Comparison of ENCODE assay signal across 1 cellular context in the genomic region with DNA sequence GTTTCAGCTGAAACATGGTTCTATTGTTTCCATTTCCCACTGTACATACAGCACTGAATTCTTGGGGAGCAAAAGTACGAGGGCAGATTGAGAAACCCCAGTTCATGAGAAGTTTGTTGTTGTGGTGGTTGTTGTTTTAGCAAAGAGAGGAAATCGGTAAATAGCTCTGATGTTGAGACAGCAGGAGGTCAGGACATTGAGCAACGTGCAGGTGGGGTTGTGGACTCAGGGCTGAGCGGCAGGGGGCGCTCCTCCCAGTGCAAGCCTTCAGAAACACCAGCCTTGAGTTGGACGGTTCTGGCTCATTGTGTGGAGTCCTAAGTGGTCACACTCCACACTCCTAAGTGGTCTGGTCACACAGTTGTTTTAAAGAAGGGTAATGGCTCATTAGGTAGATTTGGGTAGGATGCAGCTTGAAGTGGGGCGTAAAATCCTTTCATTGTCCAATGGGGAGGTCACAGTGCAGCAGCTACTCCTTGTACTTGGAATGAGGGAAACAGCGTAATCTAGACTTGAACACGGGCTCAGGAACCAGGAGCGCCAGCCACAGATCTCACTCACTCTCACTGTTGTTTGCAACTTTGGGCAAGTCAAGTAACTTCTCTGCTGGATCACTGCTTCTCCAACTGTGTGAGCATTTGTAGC.
TF ChIP-seq lines count a peak whose summit lies in the region.

No MANE protein-coding gene starts in this region.

TF ChIP-seq in HepG2, 621 proteins besides CTCF, POLR2A, EP300 and RAD21 (continued from another document):
- TF ChIP-seq ZNF687 (CRISPR knock-in tag; IDR thresholded peaks at IDR 0.05) = no peak
- no peak for TF ChIP-seq ERF (CRISPR knock-in tag; IDR thresholded peaks at IDR 0.05)
- TF ChIP-seq, protein P1, sequence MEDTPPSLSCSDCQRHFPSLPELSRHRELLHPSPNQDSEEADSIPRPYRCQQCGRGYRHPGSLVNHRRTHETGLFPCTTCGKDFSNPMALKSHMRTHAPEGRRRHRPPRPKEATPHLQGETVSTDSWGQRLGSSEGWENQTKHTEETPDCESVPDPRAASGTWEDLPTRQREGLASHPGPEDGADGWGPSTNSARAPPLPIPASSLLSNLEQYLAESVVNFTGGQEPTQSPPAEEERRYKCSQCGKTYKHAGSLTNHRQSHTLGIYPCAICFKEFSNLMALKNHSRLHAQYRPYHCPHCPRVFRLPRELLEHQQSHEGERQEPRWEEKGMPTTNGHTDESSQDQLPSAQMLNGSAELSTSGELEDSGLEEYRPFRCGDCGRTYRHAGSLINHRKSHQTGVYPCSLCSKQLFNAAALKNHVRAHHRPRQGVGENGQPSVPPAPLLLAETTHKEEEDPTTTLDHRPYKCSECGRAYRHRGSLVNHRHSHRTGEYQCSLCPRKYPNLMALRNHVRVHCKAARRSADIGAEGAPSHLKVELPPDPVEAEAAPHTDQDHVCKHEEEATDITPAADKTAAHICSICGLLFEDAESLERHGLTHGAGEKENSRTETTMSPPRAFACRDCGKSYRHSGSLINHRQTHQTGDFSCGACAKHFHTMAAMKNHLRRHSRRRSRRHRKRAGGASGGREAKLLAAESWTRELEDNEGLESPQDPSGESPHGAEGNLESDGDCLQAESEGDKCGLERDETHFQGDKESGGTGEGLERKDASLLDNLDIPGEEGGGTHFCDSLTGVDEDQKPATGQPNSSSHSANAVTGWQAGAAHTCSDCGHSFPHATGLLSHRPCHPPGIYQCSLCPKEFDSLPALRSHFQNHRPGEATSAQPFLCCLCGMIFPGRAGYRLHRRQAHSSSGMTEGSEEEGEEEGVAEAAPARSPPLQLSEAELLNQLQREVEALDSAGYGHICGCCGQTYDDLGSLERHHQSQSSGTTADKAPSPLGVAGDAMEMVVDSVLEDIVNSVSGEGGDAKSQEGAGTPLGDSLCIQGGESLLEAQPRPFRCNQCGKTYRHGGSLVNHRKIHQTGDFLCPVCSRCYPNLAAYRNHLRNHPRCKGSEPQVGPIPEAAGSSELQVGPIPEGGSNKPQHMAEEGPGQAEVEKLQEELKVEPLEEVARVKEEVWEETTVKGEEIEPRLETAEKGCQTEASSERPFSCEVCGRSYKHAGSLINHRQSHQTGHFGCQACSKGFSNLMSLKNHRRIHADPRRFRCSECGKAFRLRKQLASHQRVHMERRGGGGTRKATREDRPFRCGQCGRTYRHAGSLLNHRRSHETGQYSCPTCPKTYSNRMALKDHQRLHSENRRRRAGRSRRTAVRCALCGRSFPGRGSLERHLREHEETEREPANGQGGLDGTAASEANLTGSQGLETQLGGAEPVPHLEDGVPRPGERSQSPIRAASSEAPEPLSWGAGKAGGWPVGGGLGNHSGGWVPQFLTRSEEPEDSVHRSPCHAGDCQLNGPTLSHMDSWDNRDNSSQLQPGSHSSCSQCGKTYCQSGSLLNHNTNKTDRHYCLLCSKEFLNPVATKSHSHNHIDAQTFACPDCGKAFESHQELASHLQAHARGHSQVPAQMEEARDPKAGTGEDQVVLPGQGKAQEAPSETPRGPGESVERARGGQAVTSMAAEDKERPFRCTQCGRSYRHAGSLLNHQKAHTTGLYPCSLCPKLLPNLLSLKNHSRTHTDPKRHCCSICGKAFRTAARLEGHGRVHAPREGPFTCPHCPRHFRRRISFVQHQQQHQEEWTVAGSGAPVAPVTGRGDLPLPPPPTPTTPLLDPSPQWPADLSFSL (CRISPR knock-in tag; IDR thresholded peaks at IDR 0.05) = no peak
- TF ChIP-seq NCOA5 (CRISPR knock-in tag; IDR thresholded peaks at IDR 0.05) = no peak
- no peak for TF ChIP-seq ZNF33B (CRISPR knock-in tag; IDR thresholded peaks at IDR 0.05)
- TF ChIP-seq, protein P2, sequence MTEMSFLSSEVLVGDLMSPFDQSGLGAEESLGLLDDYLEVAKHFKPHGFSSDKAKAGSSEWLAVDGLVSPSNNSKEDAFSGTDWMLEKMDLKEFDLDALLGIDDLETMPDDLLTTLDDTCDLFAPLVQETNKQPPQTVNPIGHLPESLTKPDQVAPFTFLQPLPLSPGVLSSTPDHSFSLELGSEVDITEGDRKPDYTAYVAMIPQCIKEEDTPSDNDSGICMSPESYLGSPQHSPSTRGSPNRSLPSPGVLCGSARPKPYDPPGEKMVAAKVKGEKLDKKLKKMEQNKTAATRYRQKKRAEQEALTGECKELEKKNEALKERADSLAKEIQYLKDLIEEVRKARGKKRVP (CRISPR knock-in tag; IDR thresholded peaks at IDR 0.05) = no peak
- no peak for TF ChIP-seq ZBTB26 (CRISPR knock-in tag; IDR thresholded peaks at IDR 0.05; ENCODE audit: borderline replicate concordance)
- no peak for TF ChIP-seq KDM5A (IDR thresholded peaks at IDR 0.05; ENCODE audit: borderline replicate concordance, low read length)
- no peak for TF ChIP-seq SIX1 (CRISPR knock-in tag; IDR thresholded peaks at IDR 0.05; ENCODE audit: borderline replicate concordance)
- TF ChIP-seq ATAD3A (CRISPR knock-in tag; IDR thresholded peaks at IDR 0.05) = no peak
- TF ChIP-seq ZNF407 (CRISPR knock-in tag; IDR thresholded peaks at IDR 0.05; ENCODE audit: not compliant biosample characterization) = no peak
- no peak for TF ChIP-seq STAT6 (CRISPR knock-in tag; IDR thresholded peaks at IDR 0.05; ENCODE audit: borderline replicate concordance)
- no peak for TF ChIP-seq SIN3B (IDR thresholded peaks at IDR 0.05; ENCODE audit: low read length)
- TF ChIP-seq NR1H2 (CRISPR knock-in tag; IDR thresholded peaks at IDR 0.05; ENCODE audit: borderline replicate concordance, low read depth) = no peak
- no peak for TF ChIP-seq ZFP82 (CRISPR knock-in tag; IDR thresholded peaks at IDR 0.05; ENCODE audit: borderline replicate concordance)
- TF ChIP-seq AGO1 (IDR thresholded peaks at IDR 0.05; ENCODE audit: low read depth, low read length, poor library complexity, severe bottlenecking) = no peak
- peak; percentile 65; the same call in 1 of the 2 replicates for TF ChIP-seq GATAD2A (CRISPR knock-in tag; IDR thresholded peaks at IDR 0.05)
- no peak for TF ChIP-seq TP53 (CRISPR knock-in tag; conservative IDR thresholded peaks at IDR 0.05)
- 0 out of 2 replicates have a peak, but pooled peaks have one; percentile 19 for TF ChIP-seq KAT8 (CRISPR knock-in tag; IDR thresholded peaks at IDR 0.05)
- no peak for TF ChIP-seq ZC3H4 (CRISPR knock-in tag; IDR thresholded peaks at IDR 0.05; ENCODE audit: borderline replicate concordance)
- TF ChIP-seq HOXA3 (CRISPR knock-in tag; IDR thresholded peaks at IDR 0.05) = no peak
- TF ChIP-seq, protein P3, sequence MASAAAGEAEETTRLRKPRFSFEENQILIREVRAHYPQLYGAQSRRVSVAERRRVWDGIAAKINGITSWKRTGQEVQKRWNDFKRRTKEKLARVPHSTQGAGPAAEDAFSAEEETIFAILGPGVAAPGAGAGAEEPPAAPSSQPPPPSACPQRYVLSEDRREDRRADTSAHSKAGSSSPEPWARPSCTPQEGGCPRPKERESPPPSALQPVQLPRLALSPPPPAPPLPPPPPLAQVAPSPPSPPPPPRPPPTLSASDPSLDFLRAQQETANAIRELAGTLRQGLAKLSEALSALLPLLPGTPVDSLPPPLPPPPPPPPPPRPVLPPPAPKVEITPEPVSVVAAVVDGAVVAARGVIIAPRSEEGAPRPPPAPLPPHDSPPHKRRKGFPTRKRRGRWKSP (CRISPR knock-in tag; IDR thresholded peaks at IDR 0.05) = no peak
